ENCODE assay signal across 23 cellular contexts in the genomic region with DNA sequence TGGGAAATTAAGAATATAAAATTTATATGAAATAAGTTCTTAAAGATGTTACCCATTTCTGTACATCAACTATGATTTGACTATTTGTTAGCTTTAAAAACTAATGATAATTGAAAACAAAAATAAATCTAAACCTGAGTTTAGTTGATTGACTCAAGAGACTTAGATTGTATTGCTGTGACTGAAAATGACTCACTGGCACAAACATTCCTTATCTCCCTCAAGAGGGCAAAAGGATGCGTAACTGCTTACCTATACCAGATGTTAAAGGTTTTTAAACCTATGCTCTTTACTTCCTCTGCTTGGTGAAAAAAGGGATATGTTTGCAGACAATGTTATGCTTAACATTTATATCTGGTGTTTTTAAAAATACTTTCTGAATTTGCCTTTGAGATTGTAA. TPM values are rescaled to one million over a fixed set of nuclear protein-coding genes. Genes with fewer than 3 reads are reported as not detected.
DNase-seq lines count a peak whose midpoint lies in the region; ATAC-seq and TF ChIP-seq lines count a peak whose summit lies in the region.
"Had no signal": no experiment of that assay in that cellular context is flagged by ENCODE, and none has a peak within 500 bp of the region (broad histone marks: within the 10 kb centered on the region; RNA-seq: fewer than 3 reads in every experiment).

No MANE protein-coding gene starts in this region.

- H3K79me2 ChIP-seq in PC-3 (ENCODE audit: low read length) = no peaks in the 10 kb centered on the region

- no peak for TF ChIP-seq EP300 in sigmoid colon (IDR thresholded peaks at IDR 0.05)

- WGBS in sigmoid colon, 2 donors = 92 to 98% methylated on average over 1 of the region's 1 CpG

- H3K4me1 Mint-ChIP-seq in naive thymus-derived CD4-positive, alpha-beta T cell = peaks cover 14 to 91% (median 74%) of the 10 kb centered on the region in 7 donors
- H3K4me1 Mint-ChIP-seq: brain had no signal

- ATAC-seq in PC-3 = peak; percentile 70
- no peak for ATAC-seq in naive thymus-derived CD4-positive, alpha-beta T cell
- ATAC-seq in GM19328 (IDR thresholded peaks at IDR 0.05; ENCODE audit: unreplicated experiment) = no peak
- ATAC-seq: lower lobe of right lung, pancreas had no signal

- H3K36me3 Mint-ChIP-seq in naive thymus-derived CD4-positive, alpha-beta T cell = peaks cover 25 to 69% (median 60%) of the 10 kb centered on the region in 5 donors

- H3F3A ChIP-seq in PC-3 (ENCODE audit: low read length, unreplicated experiment) = no peaks in the 10 kb centered on the region

- H3K36me3 ChIP-seq in PC-3 (ENCODE audit: low read depth, low read length) (peaks cover 36% of the 10 kb centered on the region; the same call in 1 of the 2 replicates), sigmoid colon (peaks cover 0 to 100% (median 38%) of the 10 kb centered on the region in 4 donors)
- peaks cover 26 to 56% (median 50%) of the 10 kb centered on the region in 3 experiments for H3K36me3 ChIP-seq in naive thymus-derived CD4-positive, alpha-beta T cell (ENCODE audit: control insufficient read depth in 2 of 3, insufficient read depth in 3 of 3, low read length in 3 of 3)

- H3K4me1 ChIP-seq in PC-3 (ENCODE audit: insufficient read depth, low read length) (peaks cover 8% of the 10 kb centered on the region; the same call in 1 of the 2 replicates), sigmoid colon (no peaks in the 10 kb centered on the region)
- peaks cover 9 to 13% of the 10 kb centered on the region in 2 donors for H3K4me1 ChIP-seq in naive thymus-derived CD4-positive, alpha-beta T cell (ENCODE audit: control insufficient read depth in 2 of 2, insufficient read depth in 2 of 2, low read length in 2 of 2)
- H3K4me1 ChIP-seq: BLaER1 treated with 17β-estradiol and CSF1 and Interleukin-3, amounts not matched to agents 10 nM and 100 nM; lower lobe of right lung; pancreas; transverse colon had no signal

- no peaks in the 10 kb centered on the region for H3K9me3 ChIP-seq in PC-3 (ENCODE audit: low read length)
- H3K9me3 ChIP-seq in naive thymus-derived CD4-positive, alpha-beta T cell (ENCODE audit: control insufficient read depth in 2 of 3, low read length in 3 of 3) = no peaks in the 10 kb centered on the region
- no peaks in the 10 kb centered on the region for H3K9me3 ChIP-seq in sigmoid colon
- H3K9me3 ChIP-seq: BLaER1 treated with 17β-estradiol and CSF1 and Interleukin-3, amounts not matched to agents 10 nM and 100 nM; lower lobe of right lung; pancreas; transverse colon had no signal

- no peak overlapping the region for H3K27ac ChIP-seq in PC-3 (ENCODE audit: low read length)
- peak overlapping the region; percentile 28 for H3K27ac ChIP-seq in naive thymus-derived CD4-positive, alpha-beta T cell (ENCODE audit: low read depth, low read length)
- H3K27ac ChIP-seq in sigmoid colon = no peak overlapping the region
- H3K27ac ChIP-seq: 22Rv1; BLaER1 treated with 17β-estradiol and CSF1 and Interleukin-3, amounts not matched to agents 10 nM and 100 nM; HL-60; lower lobe of right lung; pancreas; transverse colon had no signal

- DNase-seq in DMS53 (lab: John Stamatoyannopoulos, UW) = peak; percentile 13
- DNase-seq in DMS53 treated with DMSO at 0.1 percent for 48 hours (lab: John Stamatoyannopoulos, UW; ENCODE audit: unreplicated experiment) = no peak
- peak; percentile 61 for DNase-seq in PC-3
- peak; percentile 67 for DNase-seq in epithelial cell of esophagus (ENCODE audit: low read depth)
- DNase-seq in naive thymus-derived CD4-positive, alpha-beta T cell = peak in 2 of 9 donors; percentile 16 to 35
- no peak for DNase-seq in sigmoid colon
- DNase-seq in AG08395 (ENCODE audit: low spot score) = no peak
- DNase-seq: activated CD4-positive, CD25-positive, alpha-beta regulatory T cell; activated CD8-positive, alpha-beta memory T cell treated with anti-CD3 and anti-CD28 coated beads for 24 hours; dorsolateral prefrontal cortex; head of caudate nucleus; lower lobe of right lung; NCI-H187; NCI-H2227 treated with DMSO at 0.1 percent for 48 hours; pancreas; transverse colon had no signal

- no peak overlapping the region for H3K4me3 ChIP-seq in PC-3 (ENCODE audit: low read length)
- no peak overlapping the region for H3K4me3 ChIP-seq in epithelial cell of esophagus (ENCODE audit: low read length)
- H3K4me3 ChIP-seq in naive thymus-derived CD4-positive, alpha-beta T cell (ENCODE audit: low read length) = no peak overlapping the region
- no peak overlapping the region for H3K4me3 ChIP-seq in sigmoid colon
- H3K4me3 ChIP-seq: BLaER1 treated with 17β-estradiol and CSF1 and Interleukin-3, amounts not matched to agents 10 nM and 100 nM; dorsolateral prefrontal cortex; lower lobe of right lung; pancreas; transverse colon had no signal

- H3K27me3 ChIP-seq in PC-3 (ENCODE audit: low read length) (no peaks in the 10 kb centered on the region), sigmoid colon (no peaks in the 10 kb centered on the region)
- H3K27me3 ChIP-seq in naive thymus-derived CD4-positive, alpha-beta T cell (ENCODE audit: control insufficient read depth in 2 of 2, insufficient read depth in 2 of 2, low read length in 2 of 2) = no peaks in the 10 kb centered on the region
- H3K27me3 ChIP-seq: BLaER1 treated with 17β-estradiol and CSF1 and Interleukin-3, amounts not matched to agents 10 nM and 100 nM; dorsolateral prefrontal cortex; pancreas; transverse colon had no signal

- TF ChIP-seq POLR2A in sigmoid colon (IDR thresholded peaks at IDR 0.05) = no peak

- H3K9me3 Mint-ChIP-seq in naive thymus-derived CD4-positive, alpha-beta T cell = no peaks in the 10 kb centered on the region
- H3K9me3 Mint-ChIP-seq: stimulated activated naive CD8-positive, alpha-beta T cell treated with anti-CD3 and anti-CD28 coated beads, Interleukin-15, Interleukin-2, amounts not matched to agents 100 ng/mL and 50 ng/mL, for 24 hours had no signal

- peak overlapping the region in 1 of 10 donors; percentile 23 for H3K4me3 Mint-ChIP-seq in naive thymus-derived CD4-positive, alpha-beta T cell
- H3K4me3 Mint-ChIP-seq: activated naive CD8-positive, alpha-beta T cell; brain; stimulated activated naive CD8-positive, alpha-beta T cell treated with anti-CD3 and anti-CD28 coated beads, Interleukin-15, Interleukin-2, amounts not matched to agents 100 ng/mL and 50 ng/mL, for 24 hours had no signal

- BruUV-seq in PC-3 (replicated peaks; lab: Mats Ljungman, UMichigan) = no TSS peak

- no peaks in the 10 kb centered on the region for H3K9me2 ChIP-seq in PC-3 (replicated peaks; ENCODE audit: low read length)

- TF ChIP-seq CTCF in PC-3 (conservative IDR thresholded peaks at IDR 0.05; ENCODE audit: low read depth, low read length) (no peak), epithelial cell of esophagus (IDR thresholded peaks at IDR 0.05; ENCODE audit: insufficient read depth, low read depth, low read length, missing control alignments) (no peak), sigmoid colon (IDR thresholded peaks at IDR 0.05) (no peak)

- no peak overlapping the region for H3K9ac ChIP-seq in PC-3 (ENCODE audit: low read length)
- H3K9ac ChIP-seq: BLaER1 treated with 17β-estradiol and CSF1 and Interleukin-3, amounts not matched to agents 10 nM and 100 nM had no signal

- H4K20me1 ChIP-seq in PC-3 (ENCODE audit: low read length) = no peaks in the 10 kb centered on the region

- CTCF ChIA-PET in PC-3 (lab: Charles Lee) = no interaction called here
- CTCF ChIA-PET in naive thymus-derived CD4-positive, alpha-beta T cell (lab: Charles Lee) = interaction anchor here (0.6 to 3.1 kb wide), 8 partner anchors 16 to 61 kb away, joined by 3 to 13 read pairs (median 4); a partner anchor contains a TSS

- intact Hi-C loops in PC-3 (cut with micrococcal nuclease) = no loop called here
- intact Hi-C loops in naive thymus-derived CD4-positive, alpha-beta T cell (cut with micrococcal nuclease) = loop anchor here in 1 of 2 donors (1.0 to 2.0 kb wide), 3 partner anchors 8 to 30 kb away; a partner anchor contains a TSS
- intact Hi-C loops in sigmoid colon (cut with DNase I) = no loop called here

- POLR2A ChIA-PET in PC-3 (lab: Charles Lee; ENCODE audit: unreplicated experiment) = no interaction called here
- POLR2A ChIA-PET in naive thymus-derived CD4-positive, alpha-beta T cell (lab: Charles Lee) = interaction anchor here (0.7 to 11.6 kb wide), 7 partner anchors 8 to 37 kb away, joined by 3 to 161 read pairs (median 3); a partner anchor contains a TSS

- no peak overlapping the region for H2AFZ ChIP-seq in PC-3 (ENCODE audit: low read length)

- H3K27ac Mint-ChIP-seq in naive thymus-derived CD4-positive, alpha-beta T cell = peak overlapping the region in 6 of 9 donors; percentile 48 to 83 (median 73)
- H3K27ac Mint-ChIP-seq: brain had no signal

- H3K27me3 Mint-ChIP-seq in naive thymus-derived CD4-positive, alpha-beta T cell = no peaks in the 10 kb centered on the region
- H3K27me3 Mint-ChIP-seq: activated naive CD8-positive, alpha-beta T cell; stimulated activated naive CD8-positive, alpha-beta T cell treated with anti-CD3 and anti-CD28 coated beads, Interleukin-15, Interleukin-2, amounts not matched to agents 100 ng/mL and 50 ng/mL, for 24 hours had no signal

- H3K4me2 ChIP-seq in PC-3 (ENCODE audit: low read length) = no peak overlapping the region
- H3K4me2 ChIP-seq: BLaER1 treated with 17β-estradiol and CSF1 and Interleukin-3, amounts not matched to agents 10 nM and 100 nM had no signal

RNA-seq across cellular contexts. Expression of a gene that starts 30.3 kb away (rescaled TPM):
- total RNA-seq in PC-3 (2014; rRNA removed) = 40.2 and 55.3 TPM in 2 replicates
- 100 to 1,000 TPM; 183 to 879 (median 440) TPM for total RNA-seq in naive thymus-derived CD4-positive, alpha-beta T cell
- 100 to 1,000 TPM in 1 of 2 donors, 10 to 100 TPM in 1; 84.7 to 161 TPM for polyA plus RNA-seq in naive thymus-derived CD4-positive, alpha-beta T cell
- 10 to 100 TPM; 52.7 to 88.8 (median 71.8) TPM for total RNA-seq in sigmoid colon
- 10 to 100 TPM in 1 of 3 donors, 1 to 10 TPM in 2; 3.0 to 35.7 (median 3.5) TPM for polyA plus RNA-seq in sigmoid colon

RNA-seq across cellular contexts. Expression of a gene that starts 30.7 kb away (rescaled TPM):
- total RNA-seq in PC-3 (2014; rRNA removed) (15.6 and 19.6 TPM in 2 replicates), sigmoid colon (10 to 100 TPM; 12.1 to 15.7 (median 13.4) TPM)
- 10 to 100 TPM; 38.4 to 89.2 (median 45.9) TPM for total RNA-seq in naive thymus-derived CD4-positive, alpha-beta T cell
- 10 to 100 TPM; 45.6 to 67.0 TPM for polyA plus RNA-seq in naive thymus-derived CD4-positive, alpha-beta T cell
- 1 to 10 TPM; 1.6 to 4.8 (median 1.8) TPM for polyA plus RNA-seq in sigmoid colon

Comparison
In these comparisons a context has a peak if more than half of its experiments do, and no peak if none do; other contexts are left out.
1. DNase-seq: peak in DMS53 (single experiment), PC-3 (single experiment) and epithelial cell of esophagus (single experiment); none in DMS53 treated with DMSO at 0.1 percent for 48 hours (single experiment), sigmoid colon (single experiment) and AG08395 (single experiment).